Comparison of ENCODE assay signal across 17 cellular contexts in the genomic region with DNA sequence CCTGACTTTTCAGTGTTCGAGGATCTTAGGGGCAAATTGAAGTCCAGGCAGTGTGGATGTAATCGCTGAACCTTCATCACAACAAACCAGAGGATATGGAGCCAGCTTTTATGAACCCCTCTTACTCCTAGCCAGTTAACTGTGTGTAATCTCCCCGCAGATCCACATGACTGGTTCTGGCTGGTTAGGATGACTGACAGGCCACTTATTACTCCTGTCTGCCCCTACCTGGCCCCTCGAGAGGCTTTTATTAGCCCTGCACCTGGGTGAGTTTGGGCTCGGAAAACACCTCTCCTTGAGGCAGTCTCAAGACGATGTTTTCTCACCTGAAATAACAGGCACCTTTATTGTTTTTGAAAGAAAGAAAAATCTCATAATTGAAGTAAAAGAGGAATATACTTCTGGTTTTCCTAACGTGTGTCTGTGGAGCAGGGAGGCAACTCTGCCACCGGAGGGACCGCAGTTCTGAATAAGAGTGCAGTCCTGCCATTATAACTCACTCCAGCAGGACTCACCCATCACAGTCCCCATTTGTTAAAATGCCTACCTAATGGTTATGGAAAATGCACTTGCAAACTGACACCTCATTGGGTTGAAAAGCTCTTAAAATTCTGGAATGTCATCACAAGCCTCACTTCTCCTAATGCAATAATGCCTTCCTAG.
DNase-seq lines count a peak whose midpoint lies in the region; ATAC-seq, FAIRE-seq and TF ChIP-seq lines count a peak whose summit lies in the region.
"Had no signal": no experiment of that assay in that cellular context is flagged by ENCODE, and none has a peak within 500 bp of the region (broad histone marks: within the 10 kb centered on the region; RNA-seq: fewer than 3 reads in every experiment).

No MANE protein-coding gene starts in this region.

- H3K4me1 Mint-ChIP-seq in GM23338: peaks cover 18% of the 10 kb centered on the region

- no peak for FAIRE-seq in frontal cortex (lab: Jason Lieb, UNC)
- FAIRE-seq: astrocyte had no signal

- H3K9me3 ChIP-seq in Karpas-422 (ENCODE audit: low read length): no peaks in the 10 kb centered on the region
- H3K9me3 ChIP-seq: BLaER1 had no signal

- no peaks in the 10 kb centered on the region for H3K36me3 Mint-ChIP-seq in GM23338 (ENCODE audit: low read depth)

- H3K27me3 ChIP-seq in GM23338 (ENCODE audit: insufficient read depth): no peaks in the 10 kb centered on the region
- no peaks in the 10 kb centered on the region for H3K27me3 ChIP-seq in Karpas-422 (ENCODE audit: low read length)
- H3K27me3 ChIP-seq: BLaER1 had no signal

- H4K20me1 ChIP-seq in GM23338 (replicated peaks; ENCODE audit: insufficient read depth) (no peaks in the 10 kb centered on the region), Karpas-422 (ENCODE audit: insufficient read depth, low read depth, low read length) (no peaks in the 10 kb centered on the region)
- H4K20me1 ChIP-seq: BLaER1 had no signal

- H2AFZ ChIP-seq in GM23338 (no peak overlapping the region), Karpas-422 (ENCODE audit: low read length) (no peak overlapping the region)

- TF ChIP-seq CTCF in GM23338 (conservative IDR thresholded peaks at IDR 0.05; ENCODE audit: low read depth in 2 of 2) (peak; percentile 15 to 49), foreskin fibroblast (IDR thresholded peaks at IDR 0.05; ENCODE audit: low read depth, low read length) (peak; percentile 32)

- H3K27ac Mint-ChIP-seq in GM23338: no peak overlapping the region
- H3K27ac Mint-ChIP-seq: activated T-cell treated with anti-CD3 and anti-CD28 coated beads, Interleukin-2, amount 50 U/mL, for 24 hours; effector memory CD8-positive, alpha-beta T cell had no signal

- peak; percentile 82 for ATAC-seq in GM23338
- ATAC-seq in GM21367 (IDR thresholded peaks at IDR 0.05; ENCODE audit: unreplicated experiment): no peak
- ATAC-seq: effector memory CD8-positive, alpha-beta T cell had no signal

- no peak overlapping the region for H3K4me3 Mint-ChIP-seq in GM23338
- H3K4me3 Mint-ChIP-seq: activated T-cell treated with anti-CD3 and anti-CD28 coated beads, Interleukin-2, amount 50 U/mL, for 24 hours; effector memory CD8-positive, alpha-beta T cell had no signal

- DNase-seq in AG08395 (ENCODE audit: low spot score): peak; percentile 29
- DNase-seq in GM23338 (ENCODE audit: low spot score): peak; percentile 53
- DNase-seq in NCI-H510A treated with DMSO at 0.1 percent for 48 hours (lab: John Stamatoyannopoulos, UW): peak; percentile 69
- DNase-seq in foreskin fibroblast: peak in 1 of 2 donors; percentile 6
- no peak for DNase-seq in Karpas-422
- DNase-seq in frontal cortex (ENCODE audit: low spot score in 2 of 2): no peak
- DNase-seq in GOT3 (lab: John Stamatoyannopoulos, UW): no peak
- DNase-seq: activated T-cell treated with anti-CD3 and anti-CD28 coated beads, Interleukin-2, amount 50 U/mL, for 24 hours; effector memory CD8-positive, alpha-beta T cell; hippocampal formation; mammary epithelial cell; NCI-H2081 treated with DMSO at 0.1 percent for 48 hours; SHP77; stimulated activated naive CD4-positive, alpha-beta T cell treated with Interleukin-2 at 50 U/mL for 16 hours had no signal

- H3K4me1 ChIP-seq in GM23338 (ENCODE audit: insufficient read depth) (0 out of 2 replicates have a peak, but pooled peaks cover 4% of the 10 kb centered on the region), Karpas-422 (ENCODE audit: low read length) (peaks cover 3% of the 10 kb centered on the region)
- H3K4me1 ChIP-seq: BLaER1 had no signal

- H3K36me3 ChIP-seq in GM23338 (ENCODE audit: insufficient read depth) (no peaks in the 10 kb centered on the region), Karpas-422 (ENCODE audit: insufficient read depth, low read length) (no peaks in the 10 kb centered on the region)
- H3K36me3 ChIP-seq: BLaER1 had no signal

- H3K27ac ChIP-seq in GM23338 (ENCODE audit: low read depth): no peak overlapping the region
- H3K27ac ChIP-seq in Karpas-422 (ENCODE audit: low read length): no peak overlapping the region
- H3K27ac ChIP-seq: BLaER1 had no signal

- no peaks in the 10 kb centered on the region for H3F3A ChIP-seq in GM23338 (replicated peaks; ENCODE audit: low read depth)

- H3K27me3 Mint-ChIP-seq in GM23338 (ENCODE audit: insufficient read depth, low read depth, poor library complexity): peaks cover 4% of the 10 kb centered on the region
- H3K27me3 Mint-ChIP-seq: activated T-cell treated with anti-CD3 and anti-CD28 coated beads, Interleukin-2, amount 50 U/mL, for 24 hours; effector memory CD8-positive, alpha-beta T cell had no signal

- no peaks in the 10 kb centered on the region for H3K9me3 Mint-ChIP-seq in GM23338

- H3K4me2 ChIP-seq in GM23338 (no peak overlapping the region), Karpas-422 (ENCODE audit: low read depth, low read length, poor library complexity, severe bottlenecking) (no peak overlapping the region)
- H3K4me2 ChIP-seq: BLaER1 had no signal

- H3K79me2 ChIP-seq in GM23338 (replicated peaks; ENCODE audit: insufficient read depth) (no peaks in the 10 kb centered on the region), Karpas-422 (ENCODE audit: low read length) (no peaks in the 10 kb centered on the region)

- H3K4me3 ChIP-seq in GM23338: no peak overlapping the region
- H3K4me3 ChIP-seq in foreskin fibroblast (ENCODE audit: low read depth in 1 of 2, low read length in 2 of 2): no peak overlapping the region
- H3K4me3 ChIP-seq in Karpas-422 (ENCODE audit: low read length): no peak overlapping the region
- H3K4me3 ChIP-seq: BLaER1 had no signal

- H3K9ac ChIP-seq in Karpas-422 (ENCODE audit: low read length): no peak overlapping the region
- H3K9ac ChIP-seq: BLaER1 had no signal

- H3K9me2 ChIP-seq in GM23338 (ENCODE audit: insufficient read depth) (peaks cover 4% of the 10 kb centered on the region; the same call in 1 of the 2 replicates), Karpas-422 (replicated peaks; ENCODE audit: insufficient read depth, low read length) (no peaks in the 10 kb centered on the region)

TF ChIP-seq in GM23338, 12 proteins besides CTCF, POLR2A, EP300 and RAD21 (continues in another document):
- TF ChIP-seq REST (IDR thresholded peaks at IDR 0.05; ENCODE audit: unreplicated experiment): no peak
- no peak for TF ChIP-seq EZH2 (IDR thresholded peaks at IDR 0.05; ENCODE audit: low read depth, unreplicated experiment)
- TF ChIP-seq POLR2AphosphoS5 (IDR thresholded peaks at IDR 0.05; ENCODE audit: low read depth): no peak
- TF ChIP-seq STAT1 (IDR thresholded peaks at IDR 0.05; ENCODE audit: unreplicated experiment): no peak
- no peak for TF ChIP-seq CREB1 (CRISPR knock-in tag; IDR thresholded peaks at IDR 0.05; ENCODE audit: low read depth)
- TF ChIP-seq, protein P1, sequence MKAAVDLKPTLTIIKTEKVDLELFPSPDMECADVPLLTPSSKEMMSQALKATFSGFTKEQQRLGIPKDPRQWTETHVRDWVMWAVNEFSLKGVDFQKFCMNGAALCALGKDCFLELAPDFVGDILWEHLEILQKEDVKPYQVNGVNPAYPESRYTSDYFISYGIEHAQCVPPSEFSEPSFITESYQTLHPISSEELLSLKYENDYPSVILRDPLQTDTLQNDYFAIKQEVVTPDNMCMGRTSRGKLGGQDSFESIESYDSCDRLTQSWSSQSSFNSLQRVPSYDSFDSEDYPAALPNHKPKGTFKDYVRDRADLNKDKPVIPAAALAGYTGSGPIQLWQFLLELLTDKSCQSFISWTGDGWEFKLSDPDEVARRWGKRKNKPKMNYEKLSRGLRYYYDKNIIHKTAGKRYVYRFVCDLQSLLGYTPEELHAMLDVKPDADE (IDR thresholded peaks at IDR 0.05): no peak
- TF ChIP-seq JUNB (IDR thresholded peaks at IDR 0.05; ENCODE audit: unreplicated experiment): no peak

Comparison
In these comparisons a context has a peak if more than half of its experiments do, and no peak if none do; other contexts are left out.
1. DNase-seq: peak in AG08395 (single experiment), GM23338 (single experiment) and NCI-H510A treated with DMSO at 0.1 percent for 48 hours (single experiment); none in Karpas-422 (single experiment), frontal cortex (0 of 2) and GOT3 (single experiment).